In genomic region chr1:201020647-201021332, GRCh38 we compare ENCODE assay signal across 9 cellular contexts. TPM values are rescaled to one million over a fixed set of nuclear protein-coding genes. Genes with fewer than 3 reads are reported as not detected.
DNase-seq lines count a peak whose midpoint lies in the region; ATAC-seq and TF ChIP-seq lines count a peak whose summit lies in the region.
"Had no signal": no experiment of that assay in that cellular context is flagged by ENCODE, and none has a peak within 500 bp of the region (broad histone marks: within the 10 kb centered on the region; RNA-seq: fewer than 3 reads in every experiment).

No MANE protein-coding gene starts in this region.

- no peaks in the 10 kb centered on the region for H3K9me2 ChIP-seq in SK-N-SH

- in situ Hi-C loops in ACHN (cut with HindIII; ENCODE audit: low pct_ligation_motif_present, low pct_unique_long_range_greater_than_20kb, low sequenced_read_pairs): no loop called here

- H3K4me1 Mint-ChIP-seq in central memory CD8-positive, alpha-beta T cell: peaks cover 72% of the 10 kb centered on the region
- H3K4me1 Mint-ChIP-seq in natural killer cell: peaks cover 62 to 73% of the 10 kb centered on the region in 2 donors

- H3K36me3 Mint-ChIP-seq in central memory CD8-positive, alpha-beta T cell (ENCODE audit: insufficient read depth): peaks cover 13% of the 10 kb centered on the region
- no peaks in the 10 kb centered on the region for H3K36me3 Mint-ChIP-seq in natural killer cell

- TF ChIP-seq EP300 in SK-N-SH (IDR thresholded peaks at IDR 0.05; ENCODE audit: borderline replicate concordance in 1 of 2, low read depth in 1 of 2, low read length in 1 of 2): no peak

- no peak for ATAC-seq in central memory CD8-positive, alpha-beta T cell (replicated peaks; ENCODE audit: extremely low read depth, poor library complexity, severe bottlenecking)
- ATAC-seq in natural killer cell (no peak), GM18520 (IDR thresholded peaks at IDR 0.05; ENCODE audit: unreplicated experiment) (no peak)

- no peak overlapping the region for H3K4me3 ChIP-seq in SK-N-SH (ENCODE audit: low read depth in 2 of 2, low read length in 1 of 2)
- H3K4me3 ChIP-seq: HAP-1 had no signal

- peak overlapping the region; percentile 96 for H3K27ac Mint-ChIP-seq in central memory CD8-positive, alpha-beta T cell (ENCODE audit: low read depth)
- peak overlapping the region; percentile 98 to 99 for H3K27ac Mint-ChIP-seq in natural killer cell

- H4K20me1 ChIP-seq in SK-N-SH (ENCODE audit: insufficient read depth): no peaks in the 10 kb centered on the region

- peaks cover 15 to 29% of the 10 kb centered on the region in 2 experiments; a peak in 3 of 4 replicates for H3K4me1 ChIP-seq in SK-N-SH (ENCODE audit: control insufficient read depth in 1 of 2, insufficient read depth in 2 of 2, low read depth in 1 of 2, low read length in 1 of 2)

- DNase-seq in ACHN (peak; percentile 36), SK-N-SH (peak; percentile 62), natural killer cell (no peak), NCI-H1105 (lab: John Stamatoyannopoulos, UW) (no peak), middle frontal gyrus (ENCODE audit: extremely low spot score, low spot score) (no peak)
- no peak for DNase-seq in central memory CD8-positive, alpha-beta T cell (ENCODE audit: low spot score in 2 of 2)

- no peaks in the 10 kb centered on the region; the same call in 1 of the 2 replicates for H3K79me2 ChIP-seq in SK-N-SH (ENCODE audit: insufficient read depth)

- 0 out of 2 replicates have a peak, but pooled peaks have one; percentile 4 for TF ChIP-seq RAD21 in SK-N-SH (IDR thresholded peaks at IDR 0.05; ENCODE audit: low read length)

- H3K9me3 Mint-ChIP-seq in central memory CD8-positive, alpha-beta T cell: no peaks in the 10 kb centered on the region
- H3K9me3 Mint-ChIP-seq in natural killer cell: no peaks in the 10 kb centered on the region

- no peaks in the 10 kb centered on the region for H3K27me3 ChIP-seq in SK-N-SH (ENCODE audit: insufficient read depth)

- WGBS in SK-N-SH (ENCODE audit: low lambda C conversion rate): 89% methylated on average over 8 of the region's 10 CpGs

- no peak overlapping the region for H3K27ac ChIP-seq in SK-N-SH (ENCODE audit: low read depth in 2 of 2, low read length in 1 of 2)

- H3K27me3 Mint-ChIP-seq in central memory CD8-positive, alpha-beta T cell: no peaks in the 10 kb centered on the region
- no peaks in the 10 kb centered on the region for H3K27me3 Mint-ChIP-seq in natural killer cell (ENCODE audit: low read depth in 2 of 2)

- H3K4me3 Mint-ChIP-seq in central memory CD8-positive, alpha-beta T cell: peak overlapping the region; percentile 98
- peak overlapping the region; percentile 90 for H3K4me3 Mint-ChIP-seq in natural killer cell

- no peaks in the 10 kb centered on the region for H3K9me3 ChIP-seq in SK-N-SH
- H3K9me3 ChIP-seq: HAP-1 had no signal

- no peak overlapping the region for H2AFZ ChIP-seq in SK-N-SH (ENCODE audit: low read depth)

- no peaks in the 10 kb centered on the region for H3F3A ChIP-seq in SK-N-SH (replicated peaks; ENCODE audit: insufficient read depth)

- CTCF ChIA-PET in SK-N-SH (lab: Yijun Ruan, JAX): interaction anchor here (0.8 to 8.9 kb wide), 12 partner anchors 9 to 584 kb away, joined by 3 to 92 read pairs (median 4); no protein-coding TSS in a partner anchor

- no peak overlapping the region for H3K9ac ChIP-seq in SK-N-SH

- no peak overlapping the region for H3K4me2 ChIP-seq in SK-N-SH

- intact Hi-C loops in natural killer cell (cut with micrococcal nuclease): loop anchor here (5.0 kb wide), 1 partner anchor 133 kb away; no protein-coding TSS in a partner anchor

- no peaks in the 10 kb centered on the region for H3K36me3 ChIP-seq in SK-N-SH (replicated peaks in 1 of 2; ENCODE audit: control insufficient read depth in 1 of 2, insufficient read depth in 2 of 2, low read length in 1 of 2)
- H3K36me3 ChIP-seq: HAP-1 had no signal

- TF ChIP-seq CTCF in GM12873 (IDR thresholded peaks at IDR 0.05; ENCODE audit: insufficient read depth, low read depth, low read length, missing control alignments) (peak; percentile 70), SK-N-SH (IDR thresholded peaks at IDR 0.05) (peak; percentile 36), natural killer cell (IDR thresholded peaks at IDR 0.05) (peak; percentile 35)

- POLR2A ChIA-PET in SK-N-SH (lab: Yijun Ruan, JAX): no interaction called here

TF ChIP-seq in SK-N-SH, 30 proteins besides CTCF, POLR2A, EP300 and RAD21:
- no peak for TF ChIP-seq SIN3A (IDR thresholded peaks at IDR 0.05; ENCODE audit: borderline replicate concordance, low read depth, low read length)
- no peak for TF ChIP-seq FOXJ3 (CRISPR knock-in tag; IDR thresholded peaks at IDR 0.05)
- TF ChIP-seq REST (IDR thresholded peaks at IDR 0.05; ENCODE audit: low read depth, low read length): no peak
- TF ChIP-seq PBX3 (IDR thresholded peaks at IDR 0.05): no peak
- no peak for TF ChIP-seq NRF1 (IDR thresholded peaks at IDR 0.05; ENCODE audit: low read depth, low read length)
- TF ChIP-seq IRF3 (IDR thresholded peaks at IDR 0.05; ENCODE audit: low read depth, low read length): no peak
- TF ChIP-seq MAX (IDR thresholded peaks at IDR 0.05; ENCODE audit: low read depth): no peak
- TF ChIP-seq RFX5 (IDR thresholded peaks at IDR 0.05; ENCODE audit: low read length): no peak
- no peak for TF ChIP-seq JUND (IDR thresholded peaks at IDR 0.05)
- TF ChIP-seq SMC3 (IDR thresholded peaks at IDR 0.05; ENCODE audit: low read depth, low read length): no peak
- TF ChIP-seq EZH2phosphoT487 (IDR thresholded peaks at IDR 0.05; ENCODE audit: borderline replicate concordance, low read depth): no peak
- TF ChIP-seq NFIC (IDR thresholded peaks at IDR 0.05; ENCODE audit: borderline replicate concordance): no peak
- no peak for TF ChIP-seq MXI1 (IDR thresholded peaks at IDR 0.05; ENCODE audit: low read depth, low read length)
- no peak for TF ChIP-seq RXRA (IDR thresholded peaks at IDR 0.05; ENCODE audit: borderline replicate concordance, low read depth)

RNA-seq across cellular contexts. Expression of gene KIF21B, which starts 2.7 kb away (rescaled TPM):
- polyA plus RNA-seq in SK-N-SH (2012; rRNA removed): 0.24 and 0.26 TPM in 2 replicates
- polyA plus RNA-seq in SK-N-SH (2012; cell fraction: cytosol; rRNA removed): 0.08 and 0.14 TPM in 2 replicates
- 0.50 and 0.63 TPM in 2 replicates for polyA plus RNA-seq in SK-N-SH (2012; cell fraction: nucleus; rRNA removed)
- 100 to 1,000 TPM; 102 to 129 (median 126) TPM for total RNA-seq in natural killer cell

Comparison
In these comparisons a context has a peak if more than half of its experiments do, and no peak if none do; other contexts are left out.
1. DNase-seq: peak in ACHN (single experiment) and SK-N-SH (single experiment); none in central memory CD8-positive, alpha-beta T cell (0 of 2), natural killer cell (single experiment), NCI-H1105 (single experiment) and middle frontal gyrus (single experiment).
2. Peak in every context shown above with its lines, with median percentiles within 50 percentile points of each other: CTCF ChIP-seq.